8 cellular contexts compared by ENCODE assay signal in genomic region chr15:95148183-95148582, GRCh38.
"Had no signal": no experiment of that assay in that cellular context is flagged by ENCODE, and none has a peak within 500 bp of the region (broad histone marks: within the 10 kb centered on the region; RNA-seq: fewer than 3 reads in every experiment).

No MANE protein-coding gene starts in this region.

- H3K4me3 ChIP-seq: GM12878 had no signal

- DNase-seq: GDM1, GF-D8 had no signal

- ATAC-seq: GM12878 had no signal

- FAIRE-seq: G401.6, GM12878, GM12891, GM12892, GM18507, GM19239 had no signal
